8 cellular contexts compared by ENCODE assay signal in genomic region chr17:67993153-67993997, GRCh38. TPM values are rescaled to one million over a fixed set of nuclear protein-coding genes. Genes with fewer than 3 reads are reported as not detected.
DNase-seq lines count a peak whose midpoint lies in the region; ATAC-seq and TF ChIP-seq lines count a peak whose summit lies in the region.

No MANE protein-coding gene starts in this region.

- no peaks in the 10 kb centered on the region for H4K20me1 ChIP-seq in OCI-LY3 (ENCODE audit: insufficient read depth, low read length)

- H3K4me1 ChIP-seq in OCI-LY3 (ENCODE audit: low read length), result peaks cover 22% of the 10 kb centered on the region
- peaks cover 7 to 12% of the 10 kb centered on the region in 2 donors for H3K4me1 ChIP-seq in muscle layer of duodenum (ENCODE audit: control insufficient read depth in 1 of 2, insufficient read depth in 2 of 2, low read length in 2 of 2)

- peaks cover 3% of the 10 kb centered on the region for H3K27me3 ChIP-seq in HL-60 (ENCODE audit: insufficient read depth, poor library complexity, severe bottlenecking)
- H3K27me3 ChIP-seq in OCI-LY3 (ENCODE audit: low read depth, low read length), result peaks cover 17% of the 10 kb centered on the region
- no peaks in the 10 kb centered on the region for H3K27me3 ChIP-seq in muscle layer of duodenum (ENCODE audit: low read depth, low read length)

- H3K36me3 Mint-ChIP-seq in activated T-cell treated with anti-CD3 and anti-CD28 coated beads, Interleukin-2, amount 50 U/mL, for 24 hours (ENCODE audit: low read depth), result peaks cover 17% of the 10 kb centered on the region

- peak overlapping the region; percentile 80 for H3K9ac ChIP-seq in OCI-LY3 (ENCODE audit: low read length)

- TF ChIP-seq CTCF in HL-60 (IDR thresholded peaks at IDR 0.05; ENCODE audit: insufficient read depth, low read length) (no peak), OCI-LY3 (IDR thresholded peaks at IDR 0.05; ENCODE audit: low read depth, low read length) (no peak)

- peak overlapping the region; percentile 88 for H3K27ac Mint-ChIP-seq in activated T-cell treated with anti-CD3 and anti-CD28 coated beads, Interleukin-2, amount 50 U/mL, for 24 hours

- H3K9me3 ChIP-seq in OCI-LY3 (ENCODE audit: insufficient read depth, low read length) (no peaks in the 10 kb centered on the region), muscle layer of duodenum (ENCODE audit: control insufficient read depth in 1 of 2, low read length in 2 of 2) (no peaks in the 10 kb centered on the region)

- peaks cover 39% of the 10 kb centered on the region for H3K4me1 Mint-ChIP-seq in activated T-cell treated with anti-CD3 and anti-CD28 coated beads, Interleukin-2, amount 50 U/mL, for 24 hours (ENCODE audit: low read depth)

- peak overlapping the region; percentile 100 for H3K4me2 ChIP-seq in OCI-LY3 (ENCODE audit: low read length)

- peak overlapping the region; percentile 78; the same call in 1 of the 2 replicates for H2AFZ ChIP-seq in OCI-LY3 (ENCODE audit: low read depth, low read length)

- H3K36me3 ChIP-seq in OCI-LY3 (replicated peaks; ENCODE audit: low read depth, low read length) (no peaks in the 10 kb centered on the region), muscle layer of duodenum (ENCODE audit: control insufficient read depth in 1 of 2, insufficient read depth in 2 of 2, low read length in 2 of 2) (no peaks in the 10 kb centered on the region)

- H3K27me3 Mint-ChIP-seq in activated T-cell treated with anti-CD3 and anti-CD28 coated beads, Interleukin-2, amount 50 U/mL, for 24 hours, result peaks cover 22% of the 10 kb centered on the region

- no peaks in the 10 kb centered on the region for H3K79me2 ChIP-seq in OCI-LY3 (ENCODE audit: low read length)

- ATAC-seq in GM19467 (IDR thresholded peaks at IDR 0.05; ENCODE audit: unreplicated experiment) (peak; percentile 81), esophagus mucosa (peak; percentile 76)

- DNase-seq in COLO829 (ENCODE audit: low spot score) (peak; percentile 60), HL-60 (ENCODE audit: low read depth in 1 of 2, low spot score in 1 of 2) (peak; percentile 56 to 81)
- peak; percentile 85 for DNase-seq in activated T-cell treated with anti-CD3 and anti-CD28 coated beads, Interleukin-2, amount 50 U/mL, for 24 hours
- peak; percentile 37 to 67 for DNase-seq in stimulated activated CD8-positive, alpha-beta memory T cell treated with anti-CD3 and anti-CD28 coated beads, Interleukin-7, amount 100 ng/mL, for 48 hours (ENCODE audit: extremely low read depth in 1 of 2, low read depth in 1 of 2)

- H3K4me3 ChIP-seq in HL-60 (replicated peaks; ENCODE audit: insufficient read depth, low read length) (peak overlapping the region; percentile 69), OCI-LY3 (ENCODE audit: low read length) (peak overlapping the region; percentile 97), muscle layer of duodenum (ENCODE audit: low read depth in 1 of 2, low read length in 2 of 2) (peak overlapping the region; percentile 72 to 79)

- no peaks in the 10 kb centered on the region for H3K9me3 Mint-ChIP-seq in activated T-cell treated with anti-CD3 and anti-CD28 coated beads, Interleukin-2, amount 50 U/mL, for 24 hours

- peak overlapping the region; percentile 90 for H3K27ac ChIP-seq in HL-60 (replicated peaks)
- H3K27ac ChIP-seq in OCI-LY3 (ENCODE audit: low read length), result peak overlapping the region; percentile 77
- peak overlapping the region; percentile 72 for H3K27ac ChIP-seq in muscle layer of duodenum (ENCODE audit: low read length)

- peak overlapping the region; percentile 94 for H3K4me3 Mint-ChIP-seq in activated T-cell treated with anti-CD3 and anti-CD28 coated beads, Interleukin-2, amount 50 U/mL, for 24 hours

RNA-seq across cellular contexts. Expression of gene C17orf58, which starts 2.9 kb away (rescaled TPM):
- 5.9 TPM for total RNA-seq in esophagus mucosa

RNA-seq across cellular contexts. Expression of gene KPNA2, which starts 42.2 kb away (rescaled TPM):
- total RNA-seq in esophagus mucosa, result 85.5 TPM

Comparison
In these comparisons a context has a peak if more than half of its experiments do, and no peak if none do; other contexts are left out.
1. Peak in every context shown above with its lines: DNase-seq, ATAC-seq, H3K4me3 ChIP-seq and H3K27ac ChIP-seq.